8 cellular contexts compared by ENCODE assay signal in the genomic region with DNA sequence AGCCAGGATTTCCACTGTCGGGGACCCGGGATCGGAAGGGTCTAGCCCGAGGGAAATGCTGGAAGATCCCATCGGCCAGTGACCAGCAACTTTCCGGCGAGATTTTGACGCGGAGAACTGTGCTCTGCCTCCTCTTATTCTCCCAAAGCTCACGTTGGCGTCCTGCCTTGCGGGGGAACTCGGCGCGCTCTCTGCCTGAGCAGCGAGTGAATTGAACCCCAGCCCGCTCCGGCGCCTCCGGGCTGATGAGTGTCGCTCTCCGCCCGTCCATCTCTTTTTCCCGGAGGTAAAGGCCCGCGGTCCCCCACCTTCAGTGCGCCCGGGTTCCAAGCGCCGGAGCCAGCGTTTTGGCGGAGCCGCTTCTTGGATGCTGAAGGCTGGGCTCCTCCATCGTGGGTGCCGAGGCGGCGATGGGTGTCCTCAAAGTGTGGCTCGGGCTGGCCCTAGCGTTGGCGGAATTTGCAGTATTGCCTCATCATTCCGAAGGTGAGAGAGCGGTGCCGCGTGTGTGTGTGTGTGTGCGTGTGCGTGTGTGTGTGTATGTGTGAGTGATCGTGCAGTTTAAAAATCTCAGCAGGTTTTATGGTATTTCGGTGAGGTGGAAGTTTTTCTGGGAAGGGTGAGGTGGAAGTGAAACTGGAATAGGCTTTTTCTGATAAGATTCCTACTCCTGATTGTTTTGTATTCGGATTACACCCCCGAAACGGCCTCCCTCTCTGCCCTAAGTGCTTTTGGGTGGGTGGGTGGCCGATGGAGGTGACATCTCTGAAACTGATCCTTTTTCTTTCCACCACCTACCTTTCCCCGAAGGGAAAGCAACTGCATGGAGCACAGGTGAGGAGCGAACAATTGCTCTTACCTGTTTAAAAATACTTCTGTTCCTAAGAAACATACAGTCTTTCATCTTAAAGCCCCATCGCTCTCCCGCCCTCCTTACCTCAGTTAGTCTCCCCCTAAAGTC. TPM values are rescaled to one million over a fixed set of nuclear protein-coding genes. Genes with fewer than 3 reads are reported as not detected.
DNase-seq lines count a peak whose midpoint lies in the region; ATAC-seq, FAIRE-seq and TF ChIP-seq lines count a peak whose summit lies in the region.

No MANE protein-coding gene starts in this region.

- peak; percentile 29 for DNase-seq in DMS53 treated with DMSO at 0.1 percent for 48 hours (lab: John Stamatoyannopoulos, UW; ENCODE audit: unreplicated experiment)
- peak; percentile 73 to 81 for DNase-seq in SJCRH30
- DNase-seq in caudate nucleus (lab: John Stamatoyannopoulos, UW) = peak in 47 of 61 donors; percentile 5 to 67 (median 35)
- no peak for DNase-seq in keratinocyte (ENCODE audit: low read depth, low spot score)
- DNase-seq in effector CD8-positive, alpha-beta T cell (lab: John Stamatoyannopoulos, UW) = no peak

- H3K4me1 ChIP-seq in HEK293 (ENCODE audit: control insufficient read depth, insufficient read depth, low read length) (peaks cover 7% of the 10 kb centered on the region), SJCRH30 (no peaks in the 10 kb centered on the region), keratinocyte (ENCODE audit: control insufficient read depth, extremely low read depth, insufficient read depth, low read length) (peaks cover 20% of the 10 kb centered on the region)

- CTCF ChIA-PET in HEK293 (lab: Yijun Ruan, JAX) = interaction anchor here (0.6 to 2.7 kb wide), 9 partner anchors 12 to 470 kb away, joined by 3 to 10 read pairs (median 4); a partner anchor contains a TSS

- H3K36me3 ChIP-seq in HEK293 (ENCODE audit: control insufficient read depth in 2 of 2, insufficient read depth in 1 of 2, low read length in 2 of 2) = no peaks in the 10 kb centered on the region
- no peaks in the 10 kb centered on the region for H3K36me3 ChIP-seq in SJCRH30
- no peaks in the 10 kb centered on the region for H3K36me3 ChIP-seq in keratinocyte (ENCODE audit: control insufficient read depth in 2 of 2, extremely low read depth in 1 of 2, insufficient read depth in 2 of 2, low read length in 2 of 2)

- H3K27me3 ChIP-seq in SJCRH30 (no peaks in the 10 kb centered on the region), keratinocyte (ENCODE audit: control insufficient read depth, extremely low read depth, insufficient read depth, low read length) (no peaks in the 10 kb centered on the region)

- peak; percentile 68 for FAIRE-seq in keratinocyte (lab: Jason Lieb, UNC)

- POLR2A ChIA-PET in HEK293 (lab: Yijun Ruan, JAX) = interaction anchor here (1.2 to 2.4 kb wide), 5 partner anchors 8 to 236 kb away, joined by 3 to 9 read pairs (median 4); no protein-coding TSS in a partner anchor

- H3K27ac ChIP-seq in HEK293 (ENCODE audit: extremely low read depth, low read depth, low read length) = peak overlapping the region; percentile 86
- peak overlapping the region; percentile 84 for H3K27ac ChIP-seq in SJCRH30
- H3K27ac ChIP-seq in caudate nucleus (ENCODE audit: low read depth, low read length) = peak overlapping the region; percentile 50
- H3K27ac ChIP-seq in keratinocyte (ENCODE audit: control insufficient read depth, insufficient read depth, low read length) = peak overlapping the region; percentile 69
- peak overlapping the region in 5 of 21 experiments; percentile 3 to 72 (median 57) for H3K27ac ChIP-seq in skin epidermis

- peak overlapping the region; percentile 71 for H3K4me3 ChIP-seq in HEK293 (ENCODE audit: low read depth, low read length)
- peak overlapping the region; percentile 68 for H3K4me3 ChIP-seq in SJCRH30
- peak overlapping the region; percentile 74 to 88 (median 85) for H3K4me3 ChIP-seq in keratinocyte (ENCODE audit: control insufficient read depth in 2 of 3, extremely low read depth in 1 of 3, insufficient read depth in 2 of 3, low read depth in 1 of 3, low read length in 3 of 3)
- peak overlapping the region; percentile 37 to 49 (median 45) for H3K4me3 ChIP-seq in skin epidermis

- dilution Hi-C loops in keratinocyte (cut with MboI; ENCODE audit: extremely low pct_ligation_motif_present, low sequenced_read_pairs) = no loop called here

- H3K9me1 ChIP-seq in keratinocyte (ENCODE audit: control insufficient read depth, extremely low read depth, insufficient read depth, low read length) = no peaks in the 10 kb centered on the region

- no peaks in the 10 kb centered on the region for H3K79me2 ChIP-seq in keratinocyte (ENCODE audit: control insufficient read depth, insufficient read depth, low read length)

- no peaks in the 10 kb centered on the region for H4K20me1 ChIP-seq in keratinocyte (ENCODE audit: control insufficient read depth, extremely low read depth, insufficient read depth, low read length)

- H3K4me2 ChIP-seq in keratinocyte (ENCODE audit: control insufficient read depth, extremely low read depth, insufficient read depth, low read depth, low read length) = peak overlapping the region; percentile 91

- H3K9me3 ChIP-seq in HEK293 (ENCODE audit: control insufficient read depth, insufficient read depth, low read depth, low read length) (no peaks in the 10 kb centered on the region), SJCRH30 (replicated peaks) (no peaks in the 10 kb centered on the region), keratinocyte (ENCODE audit: control insufficient read depth, low read depth, low read length) (no peaks in the 10 kb centered on the region)

- TF ChIP-seq CTCF in HEK293 (tag by site-specific recombination; IDR thresholded peaks at IDR 0.05) (no peak), keratinocyte (optimal IDR thresholded peaks at IDR 0.05 in 1 of 3, IDR thresholded peaks at IDR 0.05 in 1 of 3, conservative IDR thresholded peaks at IDR 0.05 in 1 of 3; ENCODE audit: extremely low read depth in 1 of 3, insufficient read depth in 2 of 3, low read length in 3 of 3) (no peak)

- H3K9ac ChIP-seq in keratinocyte (ENCODE audit: control insufficient read depth, extremely low read depth, insufficient read depth, low read length) = peak overlapping the region; percentile 84

- H2AFZ ChIP-seq in keratinocyte (ENCODE audit: control insufficient read depth, low read length) = peak overlapping the region; percentile 94

- no peak for ATAC-seq in GM18520 (IDR thresholded peaks at IDR 0.05; ENCODE audit: unreplicated experiment)

TF ChIP-seq in HEK293, 187 proteins besides CTCF, POLR2A, EP300 and RAD21 (continues in another document):
- TF ChIP-seq ZNF785 (tag by site-specific recombination; IDR thresholded peaks at IDR 0.05) (peak; percentile 39; the same call in 1 of the 2 replicates), ZFHX2 (tag by site-specific recombination; conservative IDR thresholded peaks at IDR 0.05) (peak; percentile 92), ZNF416 (tag by site-specific recombination; IDR thresholded peaks at IDR 0.05) (no peak), ZNF239 (tag by site-specific recombination; IDR thresholded peaks at IDR 0.05) (no peak), ZNF510 (tag by site-specific recombination; IDR thresholded peaks at IDR 0.05; ENCODE audit: insufficient replicate concordance) (no peak), HOXA7 (CRISPR knock-in tag; IDR thresholded peaks at IDR 0.05; ENCODE audit: borderline replicate concordance) (no peak), OVOL3 (tag by site-specific recombination; IDR thresholded peaks at IDR 0.05) (no peak), ZBTB1 (tag by site-specific recombination; IDR thresholded peaks at IDR 0.05) (peak; percentile 16; the same call in 1 of the 2 replicates), TCF7L2 (IDR thresholded peaks at IDR 0.05; ENCODE audit: borderline replicate concordance, low read depth, low read length) (no peak)
- TF ChIP-seq, protein P1, sequence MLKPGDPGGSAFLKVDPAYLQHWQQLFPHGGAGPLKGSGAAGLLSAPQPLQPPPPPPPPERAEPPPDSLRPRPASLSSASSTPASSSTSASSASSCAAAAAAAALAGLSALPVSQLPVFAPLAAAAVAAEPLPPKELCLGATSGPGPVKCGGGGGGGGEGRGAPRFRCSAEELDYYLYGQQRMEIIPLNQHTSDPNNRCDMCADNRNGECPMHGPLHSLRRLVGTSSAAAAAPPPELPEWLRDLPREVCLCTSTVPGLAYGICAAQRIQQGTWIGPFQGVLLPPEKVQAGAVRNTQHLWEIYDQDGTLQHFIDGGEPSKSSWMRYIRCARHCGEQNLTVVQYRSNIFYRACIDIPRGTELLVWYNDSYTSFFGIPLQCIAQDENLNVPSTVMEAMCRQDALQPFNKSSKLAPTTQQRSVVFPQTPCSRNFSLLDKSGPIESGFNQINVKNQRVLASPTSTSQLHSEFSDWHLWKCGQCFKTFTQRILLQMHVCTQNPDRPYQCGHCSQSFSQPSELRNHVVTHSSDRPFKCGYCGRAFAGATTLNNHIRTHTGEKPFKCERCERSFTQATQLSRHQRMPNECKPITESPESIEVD (tag by site-specific recombination; IDR thresholded peaks at IDR 0.05) = no peak; the same call in 1 of the 2 replicates
- TF ChIP-seq, protein P2, sequence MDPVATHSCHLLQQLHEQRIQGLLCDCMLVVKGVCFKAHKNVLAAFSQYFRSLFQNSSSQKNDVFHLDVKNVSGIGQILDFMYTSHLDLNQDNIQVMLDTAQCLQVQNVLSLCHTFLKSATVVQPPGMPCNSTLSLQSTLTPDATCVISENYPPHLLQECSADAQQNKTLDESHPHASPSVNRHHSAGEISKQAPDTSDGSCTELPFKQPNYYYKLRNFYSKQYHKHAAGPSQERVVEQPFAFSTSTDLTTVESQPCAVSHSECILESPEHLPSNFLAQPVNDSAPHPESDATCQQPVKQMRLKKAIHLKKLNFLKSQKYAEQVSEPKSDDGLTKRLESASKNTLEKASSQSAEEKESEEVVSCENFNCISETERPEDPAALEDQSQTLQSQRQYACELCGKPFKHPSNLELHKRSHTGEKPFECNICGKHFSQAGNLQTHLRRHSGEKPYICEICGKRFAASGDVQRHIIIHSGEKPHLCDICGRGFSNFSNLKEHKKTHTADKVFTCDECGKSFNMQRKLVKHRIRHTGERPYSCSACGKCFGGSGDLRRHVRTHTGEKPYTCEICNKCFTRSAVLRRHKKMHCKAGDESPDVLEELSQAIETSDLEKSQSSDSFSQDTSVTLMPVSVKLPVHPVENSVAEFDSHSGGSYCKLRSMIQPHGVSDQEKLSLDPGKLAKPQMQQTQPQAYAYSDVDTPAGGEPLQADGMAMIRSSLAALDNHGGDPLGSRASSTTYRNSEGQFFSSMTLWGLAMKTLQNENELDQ (tag by site-specific recombination; IDR thresholded peaks at IDR 0.05; ENCODE audit: low read depth) = no peak

RNA-seq across cellular contexts. Expression of a gene that starts 0.8 kb away (rescaled TPM):
- total RNA-seq in SJCRH30 (2014; rRNA removed; shearing (Covaris generic)) = 32.8 and 33.2 TPM in 2 replicates
- 3.4 to 4.1 TPM (median 3.5 TPM) in 3 replicates for polyA plus RNA-seq in keratinocyte
- 1.3 TPM for polyA plus RNA-seq in keratinocyte (2011; ENCODE audit: low read depth)
- 0.94 and 1.2 TPM in 2 replicates for polyA plus RNA-seq in keratinocyte (2011; cell fraction: cytosol; rRNA removed)
- polyA plus RNA-seq in keratinocyte (2011; cell fraction: nucleus; rRNA removed) = 13.6 and 14.3 TPM in 2 replicates
- polyA plus RNA-seq in keratinocyte (2012; ENCODE audit: low replicate concordance) = 2.0 and 3.7 TPM in 2 replicates
- polyA minus RNA-seq in keratinocyte = 18.7 to 41.6 TPM (median 23.4 TPM) in 3 replicates
- polyA minus RNA-seq in keratinocyte (2011; cell fraction: cytosol; rRNA and poly(A)+ RNA removed) = 10.4 TPM
- 43.4 and 58.3 TPM in 2 replicates for polyA minus RNA-seq in keratinocyte (2011; cell fraction: nucleus; rRNA and poly(A)+ RNA removed)

Comparison
In these comparisons a context has a peak if more than half of its experiments do, and no peak if none do; other contexts are left out.
1. DNase-seq: peak in DMS53 treated with DMSO at 0.1 percent for 48 hours (single experiment), SJCRH30 (2 of 2) and caudate nucleus (47 of 61); none in keratinocyte (single experiment) and effector CD8-positive, alpha-beta T cell (single experiment).
2. Peak in every context shown above with its lines, with median percentiles within 50 percentile points of each other: H3K4me3 ChIP-seq.